18 cellular contexts compared by ENCODE assay signal in genomic region chr15:22880068-22880980, GRCh38.
"Had no signal": no experiment of that assay in that cellular context is flagged by ENCODE, and none has a peak within 500 bp of the region (broad histone marks: within the 10 kb centered on the region; RNA-seq: fewer than 3 reads in every experiment).

No MANE protein-coding gene starts in this region.

- H3K4me1 Mint-ChIP-seq: stimulated activated memory B cell treated with anti-CD40 and anti-IgM and Interleukin-4, amounts not matched to agents 10 μg/mL and 1 μg/mL and 100 μg/mL, for 72 hours had no signal

- H3K36me3 Mint-ChIP-seq: natural killer cell had no signal

- H3K9me3 ChIP-seq: heart right ventricle, mucosa of descending colon, testis, transverse colon had no signal

- H3K4me3 ChIP-seq: coronary artery, dorsolateral prefrontal cortex, heart right ventricle, mucosa of descending colon, spleen, testis, transverse colon had no signal

- H3K27ac ChIP-seq: coronary artery, dorsolateral prefrontal cortex, heart right ventricle, spleen, testis, transverse colon had no signal

- H3K27me3 ChIP-seq: dorsolateral prefrontal cortex, heart right ventricle, spleen, testis, transverse colon had no signal

- H3K9me3 Mint-ChIP-seq: natural killer cell; stimulated activated memory B cell treated with anti-CD40 and anti-IgM and Interleukin-4, amounts not matched to agents 10 μg/mL and 1 μg/mL and 100 μg/mL, for 72 hours; stimulated activated naive CD8-positive, alpha-beta T cell treated with anti-CD3 and anti-CD28 coated beads, Interleukin-15, Interleukin-2, amounts not matched to agents 100 ng/mL and 50 ng/mL, for 24 hours had no signal

- ATAC-seq: esophagus mucosa; natural killer cell; sciatic nerve; stimulated activated memory B cell treated with anti-CD40 and anti-IgM and Interleukin-4, amounts not matched to agents 10 μg/mL and 1 μg/mL and 100 μg/mL, for 72 hours had no signal

- DNase-seq: effector CD8-positive, alpha-beta T cell; heart right ventricle; hypothalamus; kidney glomerular epithelial cell; natural killer cell; stimulated activated CD4-positive, alpha-beta T cell treated with anti-CD3 and anti-CD28 coated beads, Interleukin-15, amount 100 ng/mL, for 24 hours; stimulated activated CD4-positive, alpha-beta T cell treated with anti-CD3 and anti-CD28 coated beads, Interleukin-1b, Interleukin-23, amount 100 ng/mL, for 48 hours; stimulated activated CD4-positive, alpha-beta T cell treated with anti-CD3 and anti-CD28 coated beads, Interleukin-4, amount 100 ng/mL, for 24 hours; testis; transverse colon had no signal

- H3K27ac Mint-ChIP-seq: natural killer cell; stimulated activated memory B cell treated with anti-CD40 and anti-IgM and Interleukin-4, amounts not matched to agents 10 μg/mL and 1 μg/mL and 100 μg/mL, for 72 hours; stimulated activated naive CD8-positive, alpha-beta T cell treated with anti-CD3 and anti-CD28 coated beads, Interleukin-15, Interleukin-2, amounts not matched to agents 100 ng/mL and 50 ng/mL, for 24 hours had no signal

- H3K4me3 Mint-ChIP-seq: natural killer cell; stimulated activated memory B cell treated with anti-CD40 and anti-IgM and Interleukin-4, amounts not matched to agents 10 μg/mL and 1 μg/mL and 100 μg/mL, for 72 hours; stimulated activated naive CD8-positive, alpha-beta T cell treated with anti-CD3 and anti-CD28 coated beads, Interleukin-15, Interleukin-2, amounts not matched to agents 100 ng/mL and 50 ng/mL, for 24 hours had no signal

- H3K4me1 ChIP-seq: heart right ventricle, spleen, testis had no signal

- H3K27me3 Mint-ChIP-seq: stimulated activated memory B cell treated with anti-CD40 and anti-IgM and Interleukin-4, amounts not matched to agents 10 μg/mL and 1 μg/mL and 100 μg/mL, for 72 hours; stimulated activated naive CD8-positive, alpha-beta T cell treated with anti-CD3 and anti-CD28 coated beads, Interleukin-15, Interleukin-2, amounts not matched to agents 100 ng/mL and 50 ng/mL, for 24 hours had no signal
